ENCODE assay signal across 20 cellular contexts in genomic region chr1:198472123-198472522, GRCh38.
"Had no signal": no experiment of that assay in that cellular context is flagged by ENCODE, and none has a peak within 500 bp of the region (broad histone marks: within the 10 kb centered on the region; RNA-seq: fewer than 3 reads in every experiment).

No MANE protein-coding gene starts in this region.

- H3K27ac Mint-ChIP-seq: nephron; stimulated activated naive B cell treated with anti-CD40 and anti-IgM and Interleukin-4, amounts not matched to agents 10 μg/mL and 1 μg/mL and 100 μg/mL, for 72 hours; stimulated activated naive CD8-positive, alpha-beta T cell treated with anti-CD3 and anti-CD28 coated beads, Interleukin-15, amount 100 ng/mL, for 72 hours had no signal

- H3K4me1 ChIP-seq: psoas muscle, sigmoid colon, testis, tibial nerve, upper lobe of right lung had no signal

- H3K27ac ChIP-seq: dorsolateral prefrontal cortex, hepatocyte, psoas muscle, sigmoid colon, skin epidermis, testis, tibial nerve, upper lobe of right lung had no signal

- H3K79me2 ChIP-seq: hepatocyte had no signal

- H3K4me3 Mint-ChIP-seq: naive B cell; nephron; stimulated activated naive B cell treated with anti-CD40 and anti-IgM and Interleukin-4, amounts not matched to agents 10 μg/mL and 1 μg/mL and 100 μg/mL, for 72 hours; stimulated activated naive CD8-positive, alpha-beta T cell treated with anti-CD3 and anti-CD28 coated beads, Interleukin-15, amount 100 ng/mL, for 72 hours had no signal

- DNase-seq: cortex of kidney; dorsolateral prefrontal cortex; effector CD8-positive, alpha-beta T cell; foreskin melanocyte; head of caudate nucleus; left colon; mesendoderm; naive B cell; psoas muscle; sigmoid colon; stimulated activated CD4-positive, alpha-beta T cell treated with anti-CD3 and anti-CD28 coated beads, Interleukin-2, amount 100 ng/mL, for 24 hours; stimulated activated CD4-positive, alpha-beta T cell treated with anti-CD3 and anti-CD28 coated beads, Interleukin-4, amount 100 ng/mL, for 4 hours; stimulated activated naive B cell treated with anti-CD40 and anti-IgM and Interleukin-4, amounts not matched to agents 10 μg/mL and 1 μg/mL and 100 μg/mL, for 72 hours; stimulated activated naive CD8-positive, alpha-beta T cell treated with anti-CD3 and anti-CD28 coated beads, Interleukin-15, amount 100 ng/mL, for 72 hours; testis; upper lobe of right lung had no signal

- H3K27me3 ChIP-seq: dorsolateral prefrontal cortex, hepatocyte, sigmoid colon, testis, tibial nerve, upper lobe of right lung had no signal

- H3K9me3 ChIP-seq: psoas muscle, sigmoid colon, testis, upper lobe of right lung had no signal

- H2AFZ ChIP-seq: hepatocyte had no signal

- H3K4me1 Mint-ChIP-seq: nephron; stimulated activated naive CD8-positive, alpha-beta T cell treated with anti-CD3 and anti-CD28 coated beads, Interleukin-15, amount 100 ng/mL, for 72 hours had no signal

- H3K4me2 ChIP-seq: hepatocyte had no signal

- H3K36me3 Mint-ChIP-seq: naive B cell; stimulated activated naive B cell treated with anti-CD40 and anti-IgM and Interleukin-4, amounts not matched to agents 10 μg/mL and 1 μg/mL and 100 μg/mL, for 72 hours had no signal

- H3K27me3 Mint-ChIP-seq: naive B cell; stimulated activated naive B cell treated with anti-CD40 and anti-IgM and Interleukin-4, amounts not matched to agents 10 μg/mL and 1 μg/mL and 100 μg/mL, for 72 hours; stimulated activated naive CD8-positive, alpha-beta T cell treated with anti-CD3 and anti-CD28 coated beads, Interleukin-15, amount 100 ng/mL, for 72 hours had no signal

- H3K36me3 ChIP-seq: sigmoid colon, tibial nerve, upper lobe of right lung had no signal

- ATAC-seq: left colon; psoas muscle; stimulated activated naive B cell treated with anti-CD40 and anti-IgM and Interleukin-4, amounts not matched to agents 10 μg/mL and 1 μg/mL and 100 μg/mL, for 72 hours; stimulated activated naive CD8-positive, alpha-beta T cell treated with anti-CD3 and anti-CD28 coated beads, Interleukin-15, amount 100 ng/mL, for 72 hours; upper lobe of right lung had no signal

- H3K4me3 ChIP-seq: dorsolateral prefrontal cortex, hepatocyte, psoas muscle, sigmoid colon, skin epidermis, testis, tibial nerve, upper lobe of right lung had no signal
